Comparison of ENCODE assay signal across 23 cellular contexts in genomic region chr1:154896811-154897286, GRCh38. TPM values are rescaled to one million over a fixed set of nuclear protein-coding genes. Genes with fewer than 3 reads are reported as not detected.
DNase-seq lines count a peak whose midpoint lies in the region; ATAC-seq and TF ChIP-seq lines count a peak whose summit lies in the region.
"Had no signal": no experiment of that assay in that cellular context is flagged by ENCODE, and none has a peak within 500 bp of the region (broad histone marks: within the 10 kb centered on the region; RNA-seq: fewer than 3 reads in every experiment).

No MANE protein-coding gene starts in this region.

- H3K27ac Mint-ChIP-seq in stimulated activated naive CD8-positive, alpha-beta T cell treated with anti-CD3 and anti-CD28 coated beads, Interleukin-15, amount 100 ng/mL, for 72 hours = peak overlapping the region; percentile 12 to 50
- H3K27ac Mint-ChIP-seq in endothelial cell (ENCODE audit: unreplicated experiment) = peak overlapping the region; percentile 74
- peak overlapping the region; percentile 21 for H3K27ac Mint-ChIP-seq in neural progenitor cell
- H3K27ac Mint-ChIP-seq: activated naive CD4-positive, alpha-beta T cell treated with anti-CD3 and anti-CD28 coated beads, Interleukin-2, amount 50 U/mL, for 24 hours; activated T-helper 1 cell treated with anti-CD3 and anti-CD28 coated beads, Interleukin-12 subunit alpha, Interleukin-12 subunit beta, Interleukin-2, Interleukin-4 antibody, amounts not matched to agents 30 ng/mL and 10 ng/mL and 1 ng/mL, durations not matched to agents 14 hours and 24 hours and 36 hours; CD14-positive monocyte had no signal

- H3F3A ChIP-seq in neural progenitor cell (ENCODE audit: low read depth) = no peaks in the 10 kb centered on the region

- no peaks in the 10 kb centered on the region for H3K9me3 Mint-ChIP-seq in stimulated activated naive CD8-positive, alpha-beta T cell treated with anti-CD3 and anti-CD28 coated beads, Interleukin-15, amount 100 ng/mL, for 72 hours
- no peaks in the 10 kb centered on the region for H3K9me3 Mint-ChIP-seq in endothelial cell (ENCODE audit: unreplicated experiment)
- no peaks in the 10 kb centered on the region for H3K9me3 Mint-ChIP-seq in neural progenitor cell
- H3K9me3 Mint-ChIP-seq: activated naive CD4-positive, alpha-beta T cell treated with anti-CD3 and anti-CD28 coated beads, Interleukin-2, amount 50 U/mL, for 24 hours; activated T-helper 1 cell treated with anti-CD3 and anti-CD28 coated beads, Interleukin-12 subunit alpha, Interleukin-12 subunit beta, Interleukin-2, Interleukin-4 antibody, amounts not matched to agents 30 ng/mL and 10 ng/mL and 1 ng/mL, durations not matched to agents 14 hours and 24 hours and 36 hours had no signal

- H3K4me2 ChIP-seq in neural progenitor cell = no peak overlapping the region

- ATAC-seq in stimulated activated naive CD8-positive, alpha-beta T cell treated with anti-CD3 and anti-CD28 coated beads, Interleukin-15, amount 100 ng/mL, for 72 hours = no peak
- ATAC-seq in stimulated activated naive CD8-positive, alpha-beta T cell treated with anti-CD3 and anti-CD28 coated beads, Interleukin-15, Interleukin-2, amounts not matched to agents 100 U/mL and 50 U/mL, for 24 hours = no peak
- ATAC-seq in HG02588 (IDR thresholded peaks at IDR 0.05; ENCODE audit: unreplicated experiment) = no peak
- no peak for ATAC-seq in HG03469 (IDR thresholded peaks at IDR 0.05; ENCODE audit: unreplicated experiment)
- ATAC-seq: psoas muscle had no signal

- H3K4me1 Mint-ChIP-seq in stimulated activated naive CD8-positive, alpha-beta T cell treated with anti-CD3 and anti-CD28 coated beads, Interleukin-15, amount 100 ng/mL, for 72 hours = no peaks in the 10 kb centered on the region
- H3K4me1 Mint-ChIP-seq in endothelial cell (ENCODE audit: unreplicated experiment) (peaks cover 24% of the 10 kb centered on the region), neural progenitor cell (peaks cover 13% of the 10 kb centered on the region)
- H3K4me1 Mint-ChIP-seq: CD14-positive monocyte, H9 had no signal

- H3K79me2 ChIP-seq in neural progenitor cell (ENCODE audit: low read depth) = no peaks in the 10 kb centered on the region

- no peaks in the 10 kb centered on the region for H3K27me3 ChIP-seq in neural progenitor cell

- H4K20me1 ChIP-seq in neural progenitor cell (ENCODE audit: low read depth) = no peaks in the 10 kb centered on the region

- CTCF ChIA-PET in HEK293T (lab: Yijun Ruan, JAX) = no interaction called here

- H2AFZ ChIP-seq in neural progenitor cell (replicated peaks) = peak overlapping the region; percentile 34

- TF ChIP-seq CTCF in endothelial cell (IDR thresholded peaks at IDR 0.05; ENCODE audit: unreplicated experiment) = no peak
- no peak for TF ChIP-seq CTCF in neural progenitor cell (IDR thresholded peaks at IDR 0.05)

- no peaks in the 10 kb centered on the region for H3K36me3 ChIP-seq in neural progenitor cell
- H3K36me3 ChIP-seq: lower lobe of right lung, WERI-Rb-1 had no signal

- no peak overlapping the region for H3K4me3 ChIP-seq in neural progenitor cell
- H3K4me3 ChIP-seq: lower lobe of right lung, psoas muscle, skin epidermis had no signal

- POLR2A ChIA-PET in HEK293T (lab: Yijun Ruan, JAX) = no interaction called here

- H3K27me3 Mint-ChIP-seq in stimulated activated naive CD8-positive, alpha-beta T cell treated with anti-CD3 and anti-CD28 coated beads, Interleukin-15, amount 100 ng/mL, for 72 hours = peaks cover 10% of the 10 kb centered on the region
- H3K27me3 Mint-ChIP-seq in endothelial cell (ENCODE audit: unreplicated experiment) = no peaks in the 10 kb centered on the region
- peaks cover 6% of the 10 kb centered on the region for H3K27me3 Mint-ChIP-seq in neural progenitor cell (ENCODE audit: insufficient read depth, low read depth)
- H3K27me3 Mint-ChIP-seq: activated naive CD4-positive, alpha-beta T cell treated with anti-CD3 and anti-CD28 coated beads, Interleukin-2, amount 50 U/mL, for 24 hours had no signal

- no peak overlapping the region for H3K27ac ChIP-seq in neural progenitor cell
- H3K27ac ChIP-seq: lower lobe of right lung, psoas muscle, WERI-Rb-1 had no signal

- DNase-seq in stimulated activated naive CD8-positive, alpha-beta T cell treated with anti-CD3 and anti-CD28 coated beads, Interleukin-15, amount 100 ng/mL, for 72 hours = no peak
- DNase-seq in stimulated activated naive CD8-positive, alpha-beta T cell treated with anti-CD3 and anti-CD28 coated beads, Interleukin-15, Interleukin-2, amounts not matched to agents 100 U/mL and 50 U/mL, for 24 hours = no peak
- DNase-seq in endothelial cell (ENCODE audit: low spot score) (peak; percentile 14), neural progenitor cell (ENCODE audit: low spot score) (peak; percentile 14), NCI-H2227 treated with DMSO at 0.1 percent for 48 hours (lab: John Stamatoyannopoulos, UW) (no peak), HEK293T (ENCODE audit: extremely low spot score) (no peak)
- DNase-seq: activated CD4-positive, alpha-beta T cell treated with anti-CD3 and anti-CD28 coated beads, Interleukin-2, amount 50 U/mL, for 1 hour; H9; IMR-90; lower lobe of right lung; NCI-H1105 treated with DMSO at 0.1 percent for 48 hours; NCI-H2029; NCI-H748 treated with DMSO at 0.1 percent for 48 hours; psoas muscle; T-helper 9 cell; WERI-Rb-1 had no signal

- no peak overlapping the region for H3K9ac ChIP-seq in neural progenitor cell

- H3K9me3 ChIP-seq in neural progenitor cell (ENCODE audit: low read depth) = no peaks in the 10 kb centered on the region
- H3K9me3 ChIP-seq: lower lobe of right lung, psoas muscle had no signal

- H3K4me1 ChIP-seq in neural progenitor cell = peaks cover 8% of the 10 kb centered on the region
- H3K4me1 ChIP-seq: lower lobe of right lung, psoas muscle had no signal

- H3K36me3 Mint-ChIP-seq in endothelial cell (ENCODE audit: low read depth, unreplicated experiment) (no peaks in the 10 kb centered on the region), neural progenitor cell (no peaks in the 10 kb centered on the region)
- H3K36me3 Mint-ChIP-seq: activated naive CD4-positive, alpha-beta T cell treated with anti-CD3 and anti-CD28 coated beads, Interleukin-2, amount 50 U/mL, for 24 hours; CD14-positive monocyte had no signal

- H3K4me3 Mint-ChIP-seq in stimulated activated naive CD8-positive, alpha-beta T cell treated with anti-CD3 and anti-CD28 coated beads, Interleukin-15, amount 100 ng/mL, for 72 hours = no peak overlapping the region
- H3K4me3 Mint-ChIP-seq in endothelial cell (ENCODE audit: unreplicated experiment) (no peak overlapping the region), neural progenitor cell (no peak overlapping the region)
- H3K4me3 Mint-ChIP-seq: activated naive CD4-positive, alpha-beta T cell treated with anti-CD3 and anti-CD28 coated beads, Interleukin-2, amount 50 U/mL, for 24 hours; activated T-helper 1 cell treated with anti-CD3 and anti-CD28 coated beads, Interleukin-12 subunit alpha, Interleukin-12 subunit beta, Interleukin-2, Interleukin-4 antibody, amounts not matched to agents 30 ng/mL and 10 ng/mL and 1 ng/mL, durations not matched to agents 14 hours and 24 hours and 36 hours; CD14-positive monocyte; H9 had no signal

TF ChIP-seq in HEK293T, 16 proteins besides CTCF, POLR2A, EP300 and RAD21:
- TF ChIP-seq L3MBTL2 (conservative IDR thresholded peaks at IDR 0.05) = no peak
- no peak for TF ChIP-seq SP1 (IDR thresholded peaks at IDR 0.05)
- TF ChIP-seq FOXM1 (IDR thresholded peaks at IDR 0.05; ENCODE audit: borderline replicate concordance) = no peak
- TF ChIP-seq, protein P1, sequence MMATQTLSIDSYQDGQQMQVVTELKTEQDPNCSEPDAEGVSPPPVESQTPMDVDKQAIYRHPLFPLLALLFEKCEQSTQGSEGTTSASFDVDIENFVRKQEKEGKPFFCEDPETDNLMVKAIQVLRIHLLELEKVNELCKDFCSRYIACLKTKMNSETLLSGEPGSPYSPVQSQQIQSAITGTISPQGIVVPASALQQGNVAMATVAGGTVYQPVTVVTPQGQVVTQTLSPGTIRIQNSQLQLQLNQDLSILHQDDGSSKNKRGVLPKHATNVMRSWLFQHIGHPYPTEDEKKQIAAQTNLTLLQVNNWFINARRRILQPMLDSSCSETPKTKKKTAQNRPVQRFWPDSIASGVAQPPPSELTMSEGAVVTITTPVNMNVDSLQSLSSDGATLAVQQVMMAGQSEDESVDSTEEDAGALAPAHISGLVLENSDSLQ (IDR thresholded peaks at IDR 0.05) = no peak
- TF ChIP-seq SUZ12 (IDR thresholded peaks at IDR 0.05) = no peak

RNA-seq across cellular contexts. Expression of gene KCNN3, which starts 26.8 kb away (rescaled TPM):
- total RNA-seq in endothelial cell (ENCODE audit: unreplicated experiment) = 17.3 TPM
- total RNA-seq in neural progenitor cell (ENCODE audit: low replicate concordance) = 4.3 and 4.7 TPM in 2 replicates
- total RNA-seq: fibroblast of villous mesenchyme, IMR-90 had no signal

RNA-seq across cellular contexts. Expression of gene PMVK, which starts 39.7 kb away (rescaled TPM):
- total RNA-seq in endothelial cell (ENCODE audit: unreplicated experiment) (26.7 TPM), neural progenitor cell (ENCODE audit: low replicate concordance) (4.3 and 12.7 TPM in 2 replicates)

RNA-seq across cellular contexts. Expression of gene PBXIP1, which starts 59.0 kb away (rescaled TPM):
- total RNA-seq in endothelial cell (ENCODE audit: unreplicated experiment) (82.1 TPM), neural progenitor cell (ENCODE audit: low replicate concordance) (21.4 and 64.0 TPM in 2 replicates)

Comparison
In these comparisons a context has a peak if more than half of its experiments do, and no peak if none do; other contexts are left out.
1. DNase-seq: peak in endothelial cell (single experiment) and neural progenitor cell (single experiment); none in stimulated activated naive CD8-positive, alpha-beta T cell treated with anti-CD3 and anti-CD28 coated beads, Interleukin-15, amount 100 ng/mL, for 72 hours (0 of 2), stimulated activated naive CD8-positive, alpha-beta T cell treated with anti-CD3 and anti-CD28 coated beads, Interleukin-15, Interleukin-2, amounts not matched to agents 100 U/mL and 50 U/mL, for 24 hours (single experiment), NCI-H2227 treated with DMSO at 0.1 percent for 48 hours (single experiment) and HEK293T (single experiment).
2. H3K27ac Mint-ChIP-seq: peak in every context shown above with its lines; median percentile 74 in endothelial cell; 31 in stimulated activated naive CD8-positive, alpha-beta T cell treated with anti-CD3 and anti-CD28 coated beads, Interleukin-15, amount 100 ng/mL, for 72 hours; 21 in neural progenitor cell.